1 cellular context compared by ENCODE assay signal in genomic region chr9:134521817-134522501, GRCh38.
TF ChIP-seq lines count a peak whose summit lies in the region.

No MANE protein-coding gene starts in this region.

TF ChIP-seq in IMR-90, 13 proteins besides CTCF, POLR2A, EP300 and RAD21:
- TF ChIP-seq MAFK (IDR thresholded peaks at IDR 0.05; ENCODE audit: low read depth, low read length), result no peak
- TF ChIP-seq MXI1 (IDR thresholded peaks at IDR 0.05; ENCODE audit: borderline replicate concordance, low read depth, low read length), result no peak
- TF ChIP-seq BHLHE40 (IDR thresholded peaks at IDR 0.05; ENCODE audit: low read depth, low read length), result no peak
- TF ChIP-seq SMC3 (IDR thresholded peaks at IDR 0.05; ENCODE audit: low read depth, low read length), result no peak
- TF ChIP-seq MAZ (IDR thresholded peaks at IDR 0.05; ENCODE audit: borderline replicate concordance, low read depth, low read length), result no peak
- TF ChIP-seq RCOR1 (IDR thresholded peaks at IDR 0.05; ENCODE audit: insufficient replicate concordance, low read length), result no peak
- TF ChIP-seq FOS (IDR thresholded peaks at IDR 0.05; ENCODE audit: low read depth, low read length), result no peak
- TF ChIP-seq CEBPB (IDR thresholded peaks at IDR 0.05; ENCODE audit: low read depth, low read length), result no peak
- TF ChIP-seq, protein P1, sequence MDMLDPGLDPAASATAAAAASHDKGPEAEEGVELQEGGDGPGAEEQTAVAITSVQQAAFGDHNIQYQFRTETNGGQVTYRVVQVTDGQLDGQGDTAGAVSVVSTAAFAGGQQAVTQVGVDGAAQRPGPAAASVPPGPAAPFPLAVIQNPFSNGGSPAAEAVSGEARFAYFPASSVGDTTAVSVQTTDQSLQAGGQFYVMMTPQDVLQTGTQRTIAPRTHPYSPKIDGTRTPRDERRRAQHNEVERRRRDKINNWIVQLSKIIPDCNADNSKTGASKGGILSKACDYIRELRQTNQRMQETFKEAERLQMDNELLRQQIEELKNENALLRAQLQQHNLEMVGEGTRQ (IDR thresholded peaks at IDR 0.05; ENCODE audit: low read depth, low read length), result no peak
